6 cellular contexts compared by ENCODE assay signal in the genomic region with DNA sequence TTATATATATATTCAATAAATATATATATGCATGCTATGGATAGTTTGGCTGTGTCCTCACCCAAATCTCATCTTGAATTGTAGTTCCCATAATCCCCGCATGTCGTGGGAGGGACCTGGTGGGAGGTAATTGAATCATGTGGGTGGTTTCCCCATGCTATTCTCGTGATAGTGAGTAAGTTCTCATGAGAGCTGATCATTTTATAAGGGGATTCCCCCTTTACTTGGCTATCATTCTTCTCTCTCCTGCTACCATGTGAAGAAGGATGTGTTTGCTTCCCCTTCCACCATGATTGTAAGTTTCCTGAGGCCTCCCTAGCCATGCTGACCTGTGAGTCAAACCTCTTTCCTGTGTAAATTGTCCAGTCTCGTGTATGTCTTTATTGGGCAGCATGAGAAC. TPM values are rescaled to one million over a fixed set of nuclear protein-coding genes. Genes with fewer than 3 reads are reported as not detected.
"Had no signal": no experiment of that assay in that cellular context is flagged by ENCODE, and none has a peak within 500 bp of the region (broad histone marks: within the 10 kb centered on the region; RNA-seq: fewer than 3 reads in every experiment).

No MANE protein-coding gene starts in this region.

RNA-seq across cellular contexts. Expression of gene GBP6, which starts 10.0 kb away (rescaled TPM):
- total RNA-seq: LHCN-M2, MCF 10A, NCI-H460, OCI-LY7, RPMI7951, SJCRH30 had no signal
